ENCODE assay signal across 8 cellular contexts in the genomic region with DNA sequence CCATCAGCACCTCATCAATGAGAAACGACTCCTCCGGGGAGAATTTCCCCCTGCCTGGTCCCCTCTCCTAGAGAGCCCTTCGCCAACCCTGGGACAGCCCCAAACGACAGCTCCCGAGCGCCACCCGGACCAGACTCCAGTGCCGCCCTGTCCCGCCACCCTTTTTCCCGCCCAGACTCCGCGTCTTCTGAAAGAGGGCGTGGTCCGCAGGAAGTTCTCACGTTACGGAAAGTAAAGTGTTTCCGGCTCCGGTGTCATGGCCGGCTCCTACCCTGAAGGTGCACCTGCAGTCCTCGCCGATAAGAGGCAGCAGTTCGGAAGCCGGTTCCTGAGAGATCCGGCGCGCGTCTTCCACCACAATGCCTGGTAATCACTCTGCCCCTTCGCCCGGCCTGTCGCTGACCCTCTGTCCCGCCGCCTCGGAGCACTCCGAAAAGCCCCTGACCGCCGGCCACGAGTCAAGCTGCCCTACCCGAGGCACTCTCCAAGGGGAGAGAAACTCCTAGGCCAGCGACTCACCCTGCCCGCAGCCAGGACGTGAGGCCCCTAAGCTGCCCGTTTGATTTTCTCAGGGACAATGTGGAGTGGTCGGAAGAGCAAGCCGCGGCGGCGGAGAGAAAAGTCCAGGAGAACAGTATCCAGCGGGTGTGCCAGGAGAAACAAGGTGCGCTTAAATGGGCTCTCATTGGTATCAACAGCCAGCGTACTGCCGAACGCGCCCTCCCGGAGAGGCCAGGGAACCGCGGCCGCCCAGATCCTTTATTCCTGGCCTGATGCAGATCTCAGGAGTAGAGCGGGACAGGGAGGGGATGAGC. TPM values are rescaled to one million over a fixed set of nuclear protein-coding genes. Genes with fewer than 3 reads are reported as not detected.
A peak's percentile ranks its signal among the peaks of the same experiment; 100 is the strongest.
DNase-seq lines count a peak whose midpoint lies in the region; TF ChIP-seq lines count a peak whose summit lies in the region.
"Not testable (repeated sequence)": the region's sequence is repeated elsewhere in the genome, so short reads cannot be mapped to it uniquely, and the experiment has no call there.

A gene with protein sequence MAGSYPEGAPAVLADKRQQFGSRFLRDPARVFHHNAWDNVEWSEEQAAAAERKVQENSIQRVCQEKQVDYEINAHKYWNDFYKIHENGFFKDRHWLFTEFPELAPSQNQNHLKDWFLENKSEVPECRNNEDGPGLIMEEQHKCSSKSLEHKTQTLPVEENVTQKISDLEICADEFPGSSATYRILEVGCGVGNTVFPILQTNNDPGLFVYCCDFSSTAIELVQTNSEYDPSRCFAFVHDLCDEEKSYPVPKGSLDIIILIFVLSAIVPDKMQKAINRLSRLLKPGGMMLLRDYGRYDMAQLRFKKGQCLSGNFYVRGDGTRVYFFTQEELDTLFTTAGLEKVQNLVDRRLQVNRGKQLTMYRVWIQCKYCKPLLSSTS (plus strand): TSS at position 251 of the 815 bp plus-strand sequence. CDS start 6 bp downstream, at position 257.

- not testable (repeated sequence) for H3K9me3 Mint-ChIP-seq in HFFc6

- POLR2A ChIA-PET in GM10248 (lab: Yijun Ruan, JAX), result not testable (repeated sequence)

- peak within 1 kb of the TSS; percentile 58; the same call in 1 of the 2 replicates for H3K27ac ChIP-seq in SJSA1

- not testable (repeated sequence) for H3K4me1 ChIP-seq in SJSA1 (replicated peaks)

- CTCF ChIA-PET in GM10248 (lab: Yijun Ruan, JAX), result not testable (repeated sequence)

- not testable (repeated sequence) for H3K27me3 Mint-ChIP-seq in HFFc6 (ENCODE audit: insufficient read depth)

- H3K4me1 Mint-ChIP-seq in HFFc6 (ENCODE audit: low read depth), result peaks cover 25% of the 10 kb centered on the region

- DNase-seq in GM10248 (ENCODE audit: extremely low spot score) (peak; percentile 80), HFFc6 (peak; percentile 88), MV-4-11 (lab: John Stamatoyannopoulos, UW) (peak; percentile 90), SJSA1 (ENCODE audit: low read depth in 1 of 2, low spot score in 2 of 2) (peak; percentile 84 to 93), germinal center (ENCODE audit: low spot score) (peak; percentile 77), nucleus accumbens (lab: John Stamatoyannopoulos, UW) (peak in 55 of 56 donors; percentile 9 to 92 (median 68)), superior temporal gyrus (ENCODE audit: extremely low spot score) (peak; percentile 86)
- peak; percentile 61 to 72 (median 66) for DNase-seq in activated naive CD4-positive, alpha-beta T cell (lab: John Stamatoyannopoulos, UW)

- not testable (repeated sequence) for H3K27me3 ChIP-seq in SJSA1 (replicated peaks)

- TF ChIP-seq CTCF in GM10248 (IDR thresholded peaks at IDR 0.05; ENCODE audit: control extremely low read depth, extremely low read depth, low read depth, missing control alignments), result peak; percentile 38
- peak; percentile 61 for TF ChIP-seq CTCF in HFFc6 (IDR thresholded peaks at IDR 0.05)

- H3K36me3 Mint-ChIP-seq in HFFc6 (ENCODE audit: low read depth), result not testable (repeated sequence)

- peak within 1 kb of the TSS; percentile 98 for H3K4me3 Mint-ChIP-seq in HFFc6

- H3K36me3 ChIP-seq in SJSA1, result not testable (repeated sequence)

- H3K9me3 ChIP-seq in SJSA1 (replicated peaks), result not testable (repeated sequence)

- peak within 1 kb of the TSS; percentile 84 for H3K27ac Mint-ChIP-seq in HFFc6

- H3K4me3 ChIP-seq in SJSA1, result peak within 1 kb of the TSS; percentile 52

RNA-seq across cellular contexts. Expression of the gene that starts here (rescaled TPM):
- total RNA-seq in HFFc6 (2021; fragmentation: NEBNext Ultra II Directional; extraction: Animal tissue kit (Norgen Biotek cat#: 25700)), result 10 to 100 TPM; 19.7 to 22.9 (median 21.1) TPM
- 18.9 and 29.9 TPM in 2 replicates for total RNA-seq in SJSA1 (2014; rRNA removed; shearing (Covaris generic))

Comparison
In these comparisons a context has a peak if more than half of its experiments do, and no peak if none do; other contexts are left out.
1. Peak in every context shown above with its lines: DNase-seq, H3K4me3 ChIP-seq and H3K27ac ChIP-seq.